In the genomic region with DNA sequence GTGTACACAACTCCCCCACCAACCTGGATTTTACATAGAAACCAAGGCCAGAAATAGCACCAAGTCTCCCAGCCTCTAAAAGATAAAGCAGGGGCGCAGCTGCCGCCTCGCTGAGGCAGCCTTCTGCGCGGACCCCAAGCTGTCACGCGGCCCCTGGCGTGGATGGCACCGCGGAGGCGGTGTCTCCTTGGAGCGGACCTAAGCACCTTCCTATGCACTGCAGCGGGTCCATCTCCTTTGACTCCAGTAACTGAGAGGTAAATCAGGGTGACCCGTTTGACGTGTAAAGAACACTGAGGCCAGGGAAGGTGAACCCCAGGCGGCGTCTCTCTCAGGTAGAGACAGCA, we compare ENCODE assay signal across 12 cellular contexts. TPM values are rescaled to one million over a fixed set of nuclear protein-coding genes. Genes with fewer than 3 reads are reported as not detected.
DNase-seq lines count a peak whose midpoint lies in the region; ATAC-seq, FAIRE-seq and TF ChIP-seq lines count a peak whose summit lies in the region.
"Had no signal": no experiment of that assay in that cellular context is flagged by ENCODE, and none has a peak within 500 bp of the region (broad histone marks: within the 10 kb centered on the region; RNA-seq: fewer than 3 reads in every experiment).

No MANE protein-coding gene starts in this region.

- DNase-seq in SJCRH30 (peak in 1 of 2 experiments; percentile 21), epithelial cell of esophagus (ENCODE audit: low read depth) (no peak), substantia nigra (lab: John Stamatoyannopoulos, UW) (no peak), GOT3 (lab: John Stamatoyannopoulos, UW) (no peak), RCC 7860 (ENCODE audit: low spot score) (no peak), occipital lobe (lab: John Stamatoyannopoulos, UW) (no peak)
- DNase-seq: activated CD4-positive, alpha-beta T cell treated with anti-CD3 and anti-CD28 coated beads for 48 hours; activated naive CD4-positive, alpha-beta T cell; DMS53; SHP77 treated with DMSO at 0.1 percent for 48 hours had no signal

- H3K36me3 ChIP-seq in SJCRH30 = 0 out of 2 replicates have a peak, but pooled peaks cover 4% of the 10 kb centered on the region
- no peaks in the 10 kb centered on the region for H3K36me3 ChIP-seq in mucosa of rectum (ENCODE audit: control insufficient read depth in 2 of 2, insufficient read depth in 2 of 2, low read length in 2 of 2)

- H3K27me3 ChIP-seq in SJCRH30 = no peaks in the 10 kb centered on the region
- H3K27me3 ChIP-seq in mucosa of rectum (ENCODE audit: control insufficient read depth in 2 of 2, insufficient read depth in 2 of 2, low read length in 2 of 2) = peaks cover 0 to 2% of the 10 kb centered on the region in 2 donors

- peak overlapping the region; percentile 60 for H3K27ac ChIP-seq in SJCRH30
- peak overlapping the region in 1 of 2 donors; percentile 26 for H3K27ac ChIP-seq in mucosa of rectum (ENCODE audit: low read depth in 2 of 2, low read length in 2 of 2)
- peak overlapping the region; percentile 22 for H3K27ac ChIP-seq in substantia nigra (ENCODE audit: low read depth, low read length, poor library complexity, severe bottlenecking)

- no peak for TF ChIP-seq CTCF in epithelial cell of esophagus (IDR thresholded peaks at IDR 0.05; ENCODE audit: insufficient read depth, low read depth, low read length, missing control alignments)

- peak overlapping the region; percentile 54 for H3K4me3 ChIP-seq in SJCRH30
- peak overlapping the region; percentile 7 for H3K4me3 ChIP-seq in epithelial cell of esophagus (ENCODE audit: low read length)
- H3K4me3 ChIP-seq in mucosa of rectum (ENCODE audit: low read length in 2 of 2) = peak overlapping the region; percentile 54 to 55

- H3K9me3 ChIP-seq in SJCRH30 (replicated peaks) = no peaks in the 10 kb centered on the region
- no peaks in the 10 kb centered on the region for H3K9me3 ChIP-seq in mucosa of rectum (ENCODE audit: control insufficient read depth in 2 of 2, low read length in 2 of 2)

- H3K9ac ChIP-seq in mucosa of rectum (ENCODE audit: low read depth in 1 of 2, low read length in 2 of 2) = peak overlapping the region in 1 of 2 donors; percentile 30

- no peak for FAIRE-seq in RCC 7860 (lab: Jason Lieb, UNC)

- no peak for ATAC-seq in HG02678 (IDR thresholded peaks at IDR 0.05; ENCODE audit: unreplicated experiment)

- H3K4me1 ChIP-seq in SJCRH30 (peaks cover 7% of the 10 kb centered on the region), mucosa of rectum (ENCODE audit: control insufficient read depth in 2 of 2, insufficient read depth in 2 of 2, low read length in 2 of 2) (peaks cover 8 to 12% of the 10 kb centered on the region in 2 donors)

RNA-seq across cellular contexts. Expression of gene ZNF697, which starts 17.0 kb away (rescaled TPM):
- total RNA-seq in SJCRH30 (2014; rRNA removed; shearing (Covaris generic)) = 6.2 and 7.6 TPM in 2 replicates
- total RNA-seq in occipital lobe = 31.8 TPM
